ENCODE assay signal across 9 cellular contexts in the genomic region with DNA sequence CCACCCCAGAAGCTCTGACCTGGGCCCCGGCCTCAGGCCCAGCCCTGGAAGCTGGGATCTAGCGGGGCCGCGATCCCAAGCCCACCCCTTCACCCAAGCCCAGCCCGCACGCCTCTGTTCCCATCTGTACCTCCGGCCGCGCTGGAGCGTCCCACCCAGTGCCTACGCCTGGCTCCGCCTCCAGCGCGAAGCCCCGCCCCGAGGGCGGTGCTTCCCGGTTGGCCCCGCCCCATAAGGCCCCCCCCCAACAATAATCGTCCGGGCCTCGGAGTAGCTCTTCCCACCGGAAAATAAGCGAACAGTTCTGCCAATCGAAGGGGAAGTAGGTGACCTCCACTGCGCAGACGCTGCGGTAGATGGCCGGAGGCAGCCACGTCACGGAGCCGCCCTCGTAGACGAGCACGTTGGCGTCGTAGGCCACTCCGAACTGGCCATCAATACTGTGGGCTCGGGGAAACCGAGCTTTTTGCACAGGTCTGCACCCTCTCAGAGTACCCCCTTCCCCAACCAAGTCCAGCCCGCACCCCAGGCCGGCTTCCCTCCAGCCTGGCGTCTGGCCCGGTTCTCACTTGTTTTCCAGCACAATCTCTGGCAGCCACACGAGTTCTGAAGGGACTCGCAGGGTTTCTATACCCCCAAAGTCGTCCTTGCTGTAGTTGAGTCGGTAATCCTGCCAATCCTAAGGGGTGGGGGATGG. TPM values are rescaled to one million over a fixed set of nuclear protein-coding genes. Genes with fewer than 3 reads are reported as not detected.
DNase-seq lines count a peak whose midpoint lies in the region; ATAC-seq and TF ChIP-seq lines count a peak whose summit lies in the region.
"Had no signal": no experiment of that assay in that cellular context is flagged by ENCODE, and none has a peak within 500 bp of the region (broad histone marks: within the 10 kb centered on the region; RNA-seq: fewer than 3 reads in every experiment).

No MANE protein-coding gene starts in this region.

- H3K4me3 Mint-ChIP-seq in IgD-negative memory B cell (peak overlapping the region in 3 of 4 donors; percentile 80 to 97 (median 94)), endodermal cell (no peak overlapping the region)

- H3K27me3 ChIP-seq in endodermal cell (ENCODE audit: control insufficient read depth, insufficient read depth, low read length, poor library complexity, severe bottlenecking) (no peaks in the 10 kb centered on the region), ovary (no peaks in the 10 kb centered on the region), foreskin keratinocyte (no peaks in the 10 kb centered on the region)

- H3K27ac Mint-ChIP-seq in IgD-negative memory B cell = peak overlapping the region; percentile 71 to 91 (median 73)
- no peak overlapping the region for H3K27ac Mint-ChIP-seq in endodermal cell

- intact Hi-C loops in ovary (cut with DNase I) = loop anchor here in 1 of 4 donors (5.0 kb wide), 1 partner anchor 114 kb away; a partner anchor contains a TSS

- H3K9me3 ChIP-seq in endodermal cell (ENCODE audit: control insufficient read depth, low read length) (no peaks in the 10 kb centered on the region), ovary (no peaks in the 10 kb centered on the region)

- H3K4me1 ChIP-seq in endodermal cell (ENCODE audit: control insufficient read depth, insufficient read depth, low read length) = no peaks in the 10 kb centered on the region
- peaks cover 11% of the 10 kb centered on the region for H3K4me1 ChIP-seq in ovary (ENCODE audit: insufficient read depth)
- H3K4me1 ChIP-seq in foreskin keratinocyte = no peaks in the 10 kb centered on the region

- TF ChIP-seq EP300 in ovary (IDR thresholded peaks at IDR 0.05) = no peak

- TF ChIP-seq CTCF in endodermal cell (conservative IDR thresholded peaks at IDR 0.05) (no peak), ovary (IDR thresholded peaks at IDR 0.05) (no peak), foreskin keratinocyte (conservative IDR thresholded peaks at IDR 0.05) (no peak)

- H3K4me3 ChIP-seq in endodermal cell (ENCODE audit: low read length) (no peak overlapping the region), ovary (no peak overlapping the region)

- H3K36me3 Mint-ChIP-seq in IgD-negative memory B cell (peaks cover 4% of the 10 kb centered on the region), endodermal cell (ENCODE audit: low read depth) (peaks cover 6% of the 10 kb centered on the region)

- H3K27me3 Mint-ChIP-seq in IgD-negative memory B cell (no peaks in the 10 kb centered on the region), endodermal cell (ENCODE audit: insufficient read depth) (peaks cover 20% of the 10 kb centered on the region)

- TF ChIP-seq POLR2A in ovary (IDR thresholded peaks at IDR 0.05) = no peak

- H3K4me1 Mint-ChIP-seq in IgD-negative memory B cell (peaks cover 17 to 22% (median 21%) of the 10 kb centered on the region in 3 donors), endodermal cell (peaks cover 6% of the 10 kb centered on the region)

- DNase-seq in C1 segment of cervical spinal cord (lab: John Stamatoyannopoulos, UW) = peak in 9 of 14 donors; percentile 11 to 79 (median 47)
- DNase-seq in endodermal cell = peak; percentile 51
- DNase-seq in ovary = peak; percentile 47 to 71 (median 57)
- no peak for DNase-seq in foreskin keratinocyte
- no peak for DNase-seq in NCI-H226
- DNase-seq in DMS79 (lab: John Stamatoyannopoulos, UW) = no peak

- H3K9me3 Mint-ChIP-seq in IgD-negative memory B cell (no peaks in the 10 kb centered on the region), endodermal cell (no peaks in the 10 kb centered on the region)

- H3K36me3 ChIP-seq in endodermal cell (ENCODE audit: control insufficient read depth, insufficient read depth, low read length) = no peaks in the 10 kb centered on the region
- no peaks in the 10 kb centered on the region for H3K36me3 ChIP-seq in ovary

- no peak overlapping the region for H3K9ac ChIP-seq in endodermal cell (ENCODE audit: extremely low read depth, low read length, poor library complexity, severe bottlenecking)

- no peak overlapping the region for H3K27ac ChIP-seq in endodermal cell (ENCODE audit: low read depth, low read length)
- peak overlapping the region in 1 of 2 donors; percentile 61 for H3K27ac ChIP-seq in ovary
- H3K27ac ChIP-seq in foreskin keratinocyte = no peak overlapping the region
- H3K27ac ChIP-seq: epithelial cell of prostate had no signal

- ATAC-seq in GM21737 (IDR thresholded peaks at IDR 0.05; ENCODE audit: unreplicated experiment) = no peak
- ATAC-seq in foreskin keratinocyte = no peak

- 93 to 95% methylated on average over 28 to 48 of the region's 48 CpGs for WGBS in endodermal cell (ENCODE audit: insufficient coverage in 1 of 2, insufficient read length in 1 of 2), 2 experiments
- 49 to 60% (median 56%) methylated on average over 47 to 48 of the region's 48 CpGs for WGBS in ovary, 3 donors

RNA-seq across cellular contexts. Expression of a gene that starts 1.1 kb away (rescaled TPM):
- 0.89 TPM for polyA plus RNA-seq in IgD-negative memory B cell
- 1 to 10 TPM in 1 of 2 donors, under 1 TPM in 1; 0.71 to 1.2 TPM for total RNA-seq in endodermal cell
- 0.46 TPM for polyA plus RNA-seq in endodermal cell (2013, experiment 1 of 2)
- 0.33 TPM for polyA plus RNA-seq in endodermal cell (2013, experiment 2 of 2)
- total RNA-seq in ovary = 1 to 10 TPM in 4 of 7 donors, under 1 TPM in 3; 0.34 to 1.4 (median 1.0) TPM
- polyA plus RNA-seq in ovary = 1 to 10 TPM in 1 of 2 donors, under 1 TPM in 1; 0.53 to 1.1 TPM
- not detected in 2 replicates for total RNA-seq in foreskin keratinocyte
- 0.04 and 0.06 TPM in 2 replicates for polyA plus RNA-seq in foreskin keratinocyte

RNA-seq across cellular contexts. Expression of a gene that starts 2.5 kb away (rescaled TPM):
- polyA plus RNA-seq in IgD-negative memory B cell (1.0 TPM), ovary (1 to 10 TPM; 1.1 to 4.4 TPM), foreskin keratinocyte (0.38 and 0.91 TPM in 2 replicates)
- total RNA-seq in endodermal cell (1 to 10 TPM in 1 of 2 donors, under 1 TPM in 1; 0.82 to 4.8 TPM), ovary (10 to 100 TPM in 2 of 7 donors, 1 to 10 TPM in 5; 6.0 to 11.8 (median 8.6) TPM), foreskin keratinocyte (0.78 and 1.7 TPM in 2 replicates)
- 1.00 TPM for polyA plus RNA-seq in endodermal cell (2013, experiment 1 of 2)
- polyA plus RNA-seq in endodermal cell (2013, experiment 2 of 2) = 0.62 TPM

RNA-seq across cellular contexts. Expression of a gene that starts 30.3 kb away (rescaled TPM):
- polyA plus RNA-seq in IgD-negative memory B cell = 0.26 TPM
- total RNA-seq in endodermal cell = not detected
- not detected for polyA plus RNA-seq in endodermal cell (2013, experiment 1 of 2)
- polyA plus RNA-seq in endodermal cell (2013, experiment 2 of 2) = not detected
- under 1 TPM in 1 of 7 donors, not detected in 6; 0.10 TPM for total RNA-seq in ovary
- under 1 TPM in 1 of 2 donors, not detected in 1; 0.04 TPM for polyA plus RNA-seq in ovary
- total RNA-seq in foreskin keratinocyte = not detected in 2 replicates
- not detected in 2 replicates for polyA plus RNA-seq in foreskin keratinocyte

RNA-seq across cellular contexts. Expression of a gene that starts 38.0 kb away (rescaled TPM):
- 70.9 TPM for polyA plus RNA-seq in IgD-negative memory B cell
- total RNA-seq in endodermal cell = 10 to 100 TPM; 59.9 to 76.9 TPM
- 63.1 TPM for polyA plus RNA-seq in endodermal cell (2013, experiment 1 of 2)
- polyA plus RNA-seq in endodermal cell (2013, experiment 2 of 2) = 59.5 TPM
- total RNA-seq in ovary = 10 to 100 TPM; 18.7 to 55.4 (median 42.3) TPM
- polyA plus RNA-seq in ovary = 10 to 100 TPM; 12.7 to 44.1 TPM
- total RNA-seq in foreskin keratinocyte = 52.6 and 60.2 TPM in 2 replicates
- 76.9 and 83.6 TPM in 2 replicates for polyA plus RNA-seq in foreskin keratinocyte

RNA-seq across cellular contexts. Expression of a gene that starts 38.3 kb away (rescaled TPM):
- 27.3 TPM for polyA plus RNA-seq in IgD-negative memory B cell
- 100 to 1,000 TPM; 120 to 123 TPM for total RNA-seq in endodermal cell
- 106 TPM for polyA plus RNA-seq in endodermal cell (2013, experiment 1 of 2)
- 87.5 TPM for polyA plus RNA-seq in endodermal cell (2013, experiment 2 of 2)
- 10 to 100 TPM; 22.7 to 89.6 (median 78.1) TPM for total RNA-seq in ovary
- 100 to 1,000 TPM in 1 of 2 donors, 10 to 100 TPM in 1; 91.8 to 221 TPM for polyA plus RNA-seq in ovary
- total RNA-seq in foreskin keratinocyte = 118 and 119 TPM in 2 replicates
- polyA plus RNA-seq in foreskin keratinocyte = 162 and 167 TPM in 2 replicates

Comparison
In these comparisons a context has a peak if more than half of its experiments do, and no peak if none do; other contexts are left out.
1. DNase-seq: peak in C1 segment of cervical spinal cord (9 of 14), endodermal cell (single experiment) and ovary (5 of 5); none in foreskin keratinocyte (0 of 2), NCI-H226 (single experiment) and DMS79 (single experiment).